ENCODE assay signal across 23 cellular contexts in genomic region chr1:38611661-38612211, GRCh38.
"Had no signal": no experiment of that assay in that cellular context is flagged by ENCODE, and none has a peak within 500 bp of the region (broad histone marks: within the 10 kb centered on the region; RNA-seq: fewer than 3 reads in every experiment).

No MANE protein-coding gene starts in this region.

- H3K27ac ChIP-seq: adrenal gland, dorsolateral prefrontal cortex, gastroesophageal sphincter, hepatocyte, tibial nerve, uterus had no signal

- H3K4me3 ChIP-seq: adrenal gland, dorsolateral prefrontal cortex, gastroesophageal sphincter, hepatocyte, mucosa of descending colon, tibial nerve, uterus had no signal

- H3K36me3 Mint-ChIP-seq: activated naive CD4-positive, alpha-beta T cell treated with anti-CD3 and anti-CD28 coated beads, Interleukin-2, amount 50 U/mL, for 24 hours had no signal

- H3K9me3 Mint-ChIP-seq: activated naive CD4-positive, alpha-beta T cell treated with anti-CD3 and anti-CD28 coated beads, Interleukin-2, amount 50 U/mL, for 24 hours had no signal

- H3K9me3 ChIP-seq: adrenal gland, gastroesophageal sphincter, mucosa of descending colon, uterus had no signal

- H3K4me1 ChIP-seq: adrenal gland, gastroesophageal sphincter, tibial nerve, uterus had no signal

- H3K4me3 Mint-ChIP-seq: activated naive CD4-positive, alpha-beta T cell treated with anti-CD3 and anti-CD28 coated beads, Interleukin-2, amount 50 U/mL, for 24 hours; endodermal cell; memory B cell; naive thymus-derived CD8-positive, alpha-beta T cell had no signal

- ATAC-seq: gastroesophageal sphincter; left ventricle myocardium superior; mucosa of descending colon; naive thymus-derived CD8-positive, alpha-beta T cell; right cardiac atrium had no signal

- H3K4me1 Mint-ChIP-seq: activated naive CD4-positive, alpha-beta T cell treated with anti-CD3 and anti-CD28 coated beads, Interleukin-2, amount 50 U/mL, for 24 hours; memory B cell had no signal

- FAIRE-seq: small intestine had no signal

- H3K36me3 ChIP-seq: adrenal gland, gastroesophageal sphincter, tibial nerve, uterus had no signal

- H3K27me3 ChIP-seq: adrenal gland, hepatocyte, uterus had no signal

- DNase-seq: activated CD4-positive, alpha-beta T cell treated with anti-CD3 and anti-CD28 coated beads for 1 hour; activated CD4-positive, alpha-beta T cell treated with anti-CD3 and anti-CD28 coated beads, Interleukin-2, amount 50 U/mL, for 4 hours; activated T-cell treated with anti-CD3 and anti-CD28 coated beads, Interleukin-2, amount 50 U/mL, for 1 hour; adrenal gland; dorsolateral prefrontal cortex; endodermal cell; left ventricle myocardium superior; mucosa of descending colon; naive thymus-derived CD8-positive, alpha-beta T cell; occipital lobe; right cardiac atrium; small intestine; stimulated activated CD4-positive, alpha-beta T cell treated with anti-CD3 and anti-CD28 coated beads, Interleukin-4, amount 100 ng/mL, for 24 hours; stimulated activated naive CD4-positive, alpha-beta T cell treated with Interleukin-2 at 50 U/mL for 16 hours; substantia nigra; T-helper 9 cell; uterus had no signal

- H3K27ac Mint-ChIP-seq: activated naive CD4-positive, alpha-beta T cell treated with anti-CD3 and anti-CD28 coated beads, Interleukin-2, amount 50 U/mL, for 24 hours; endodermal cell; memory B cell; naive thymus-derived CD8-positive, alpha-beta T cell; progenitor cell of endocrine pancreas had no signal
